Comparison of ENCODE assay signal across 2 cellular contexts in the genomic region with DNA sequence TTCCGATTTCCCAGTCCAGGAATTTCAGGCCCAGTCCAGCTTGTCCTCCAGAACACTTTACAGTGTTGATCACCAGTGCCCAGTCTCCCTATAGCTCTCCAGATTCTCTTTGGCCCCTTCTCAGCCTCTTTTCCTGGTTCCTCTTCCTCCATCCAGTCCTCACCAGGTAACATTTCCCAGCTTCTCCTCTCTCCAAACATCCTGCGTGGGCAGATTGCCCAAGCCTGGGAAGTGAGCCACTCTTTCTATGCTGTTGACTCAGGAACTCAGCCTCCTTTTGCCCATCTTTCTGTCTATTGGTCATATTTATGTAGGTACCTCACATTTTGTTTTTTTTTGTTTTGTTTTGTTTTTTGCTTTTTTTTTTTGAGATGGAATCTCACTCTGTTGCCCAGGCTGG.
TF ChIP-seq lines count a peak whose summit lies in the region.

No MANE protein-coding gene starts in this region.

TF ChIP-seq in liver, 16 proteins besides CTCF, POLR2A, EP300 and RAD21 (continued from another document):
- TF ChIP-seq, protein P1, sequence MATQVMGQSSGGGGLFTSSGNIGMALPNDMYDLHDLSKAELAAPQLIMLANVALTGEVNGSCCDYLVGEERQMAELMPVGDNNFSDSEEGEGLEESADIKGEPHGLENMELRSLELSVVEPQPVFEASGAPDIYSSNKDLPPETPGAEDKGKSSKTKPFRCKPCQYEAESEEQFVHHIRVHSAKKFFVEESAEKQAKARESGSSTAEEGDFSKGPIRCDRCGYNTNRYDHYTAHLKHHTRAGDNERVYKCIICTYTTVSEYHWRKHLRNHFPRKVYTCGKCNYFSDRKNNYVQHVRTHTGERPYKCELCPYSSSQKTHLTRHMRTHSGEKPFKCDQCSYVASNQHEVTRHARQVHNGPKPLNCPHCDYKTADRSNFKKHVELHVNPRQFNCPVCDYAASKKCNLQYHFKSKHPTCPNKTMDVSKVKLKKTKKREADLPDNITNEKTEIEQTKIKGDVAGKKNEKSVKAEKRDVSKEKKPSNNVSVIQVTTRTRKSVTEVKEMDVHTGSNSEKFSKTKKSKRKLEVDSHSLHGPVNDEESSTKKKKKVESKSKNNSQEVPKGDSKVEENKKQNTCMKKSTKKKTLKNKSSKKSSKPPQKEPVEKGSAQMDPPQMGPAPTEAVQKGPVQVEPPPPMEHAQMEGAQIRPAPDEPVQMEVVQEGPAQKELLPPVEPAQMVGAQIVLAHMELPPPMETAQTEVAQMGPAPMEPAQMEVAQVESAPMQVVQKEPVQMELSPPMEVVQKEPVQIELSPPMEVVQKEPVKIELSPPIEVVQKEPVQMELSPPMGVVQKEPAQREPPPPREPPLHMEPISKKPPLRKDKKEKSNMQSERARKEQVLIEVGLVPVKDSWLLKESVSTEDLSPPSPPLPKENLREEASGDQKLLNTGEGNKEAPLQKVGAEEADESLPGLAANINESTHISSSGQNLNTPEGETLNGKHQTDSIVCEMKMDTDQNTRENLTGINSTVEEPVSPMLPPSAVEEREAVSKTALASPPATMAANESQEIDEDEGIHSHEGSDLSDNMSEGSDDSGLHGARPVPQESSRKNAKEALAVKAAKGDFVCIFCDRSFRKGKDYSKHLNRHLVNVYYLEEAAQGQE (IDR thresholded peaks at IDR 0.05): no peak
- TF ChIP-seq HNF4A (conservative IDR thresholded peaks at IDR 0.05) (peak in 1 of 2 donors; percentile 31), FOXA2 (IDR thresholded peaks at IDR 0.05) (peak; percentile 60), JUND (IDR thresholded peaks at IDR 0.05) (no peak), RXRA (IDR thresholded peaks at IDR 0.05) (no peak), EGR1 (IDR thresholded peaks at IDR 0.05; ENCODE audit: low read depth in 2 of 2) (no peak), YY1 (IDR thresholded peaks at IDR 0.05) (no peak)
- TF ChIP-seq, protein P2, sequence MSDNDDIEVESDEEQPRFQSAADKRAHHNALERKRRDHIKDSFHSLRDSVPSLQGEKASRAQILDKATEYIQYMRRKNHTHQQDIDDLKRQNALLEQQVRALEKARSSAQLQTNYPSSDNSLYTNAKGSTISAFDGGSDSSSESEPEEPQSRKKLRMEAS (IDR thresholded peaks at IDR 0.05): no peak
TF ChIP-seq in liver: peak in this region for 3.

TF ChIP-seq in HepG2, 621 proteins besides CTCF, POLR2A, EP300 and RAD21 (continued from another document):
- TF ChIP-seq, protein P3, sequence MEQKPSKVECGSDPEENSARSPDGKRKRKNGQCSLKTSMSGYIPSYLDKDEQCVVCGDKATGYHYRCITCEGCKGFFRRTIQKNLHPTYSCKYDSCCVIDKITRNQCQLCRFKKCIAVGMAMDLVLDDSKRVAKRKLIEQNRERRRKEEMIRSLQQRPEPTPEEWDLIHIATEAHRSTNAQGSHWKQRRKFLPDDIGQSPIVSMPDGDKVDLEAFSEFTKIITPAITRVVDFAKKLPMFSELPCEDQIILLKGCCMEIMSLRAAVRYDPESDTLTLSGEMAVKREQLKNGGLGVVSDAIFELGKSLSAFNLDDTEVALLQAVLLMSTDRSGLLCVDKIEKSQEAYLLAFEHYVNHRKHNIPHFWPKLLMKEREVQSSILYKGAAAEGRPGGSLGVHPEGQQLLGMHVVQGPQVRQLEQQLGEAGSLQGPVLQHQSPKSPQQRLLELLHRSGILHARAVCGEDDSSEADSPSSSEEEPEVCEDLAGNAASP (CRISPR knock-in tag; IDR thresholded peaks at IDR 0.05; ENCODE audit: borderline replicate concordance): no peak
- TF ChIP-seq ZNF30 (CRISPR knock-in tag; IDR thresholded peaks at IDR 0.05) (no peak), HOXA7 (CRISPR knock-in tag; IDR thresholded peaks at IDR 0.05) (no peak), ZNF343 (CRISPR knock-in tag; IDR thresholded peaks at IDR 0.05) (no peak), XRCC5 (optimal IDR thresholded peaks at IDR 0.05; ENCODE audit: low read length) (no peak), KDM6A (CRISPR knock-in tag; IDR thresholded peaks at IDR 0.05; ENCODE audit: low read depth) (no peak), HMGA1 (CRISPR knock-in tag; conservative IDR thresholded peaks at IDR 0.05) (no peak)
